1 cellular context compared by ENCODE assay signal in genomic region chr20:38173237-38174156, GRCh38.
A peak's percentile ranks its signal among the peaks of the same experiment; 100 is the strongest.
TF ChIP-seq lines count a peak whose summit lies in the region.

No MANE protein-coding gene starts in this region.

TF ChIP-seq in K562, 482 proteins besides CTCF, POLR2A, EP300 and RAD21 (continued from another document):
- TF ChIP-seq PBX2 (CRISPR knock-in tag; IDR thresholded peaks at IDR 0.05; ENCODE audit: low read depth) (no peak), PBX2 (tag; conservative IDR thresholded peaks at IDR 0.05; ENCODE audit: low read depth) (peak; percentile 55; the same call in 1 of the 2 replicates), MGA (IDR thresholded peaks at IDR 0.05) (peak; percentile 65), ZNF740 (CRISPR knock-in tag; IDR thresholded peaks at IDR 0.05) (no peak), ZNF740 (tag; IDR thresholded peaks at IDR 0.05) (no peak), CBX1 (IDR thresholded peaks at IDR 0.05; ENCODE audit: low read depth) (peak; percentile 67; the same call in 1 of the 2 replicates), USF2 (CRISPR knock-in tag; IDR thresholded peaks at IDR 0.05) (no peak), TRIM24 (IDR thresholded peaks at IDR 0.05) (0 out of 4 replicates have a peak, but pooled peaks of 1 of the 2 experiments have one; percentile 23), ADNP (tag; IDR thresholded peaks at IDR 0.05) (peak; percentile 39; the same call in 1 of the 2 replicates), BCOR (IDR thresholded peaks at IDR 0.05) (peak; percentile 95), NCOA4 (IDR thresholded peaks at IDR 0.05; ENCODE audit: partially characterized antibody) (no peak), PTBP1 (IDR thresholded peaks at IDR 0.05; ENCODE audit: low read depth, low read length) (peak; percentile 62; the same call in 1 of the 2 replicates), SMARCA5 (IDR thresholded peaks at IDR 0.05) (peak; percentile 61; the same call in 1 of the 2 replicates), ZFP36 (IDR thresholded peaks at IDR 0.05; ENCODE audit: low read depth, low read length, partially characterized antibody) (peak; percentile 79), MEIS2 (IDR thresholded peaks at IDR 0.05; ENCODE audit: partially characterized antibody) (peak; percentile 66), PCBP2 (IDR thresholded peaks at IDR 0.05; ENCODE audit: low read depth, low read length, poor library complexity, severe bottlenecking) (no peak), E2F6 (IDR thresholded peaks at IDR 0.05; ENCODE audit: borderline replicate concordance in 1 of 2, extremely low read depth in 1 of 2, insufficient read depth in 1 of 2, insufficient read length in 1 of 2, low read depth in 1 of 2, low read length in 1 of 2, poor library complexity in 1 of 2, severe bottlenecking in 1 of 2) (peak; percentile 20 to 71), KDM1A (IDR thresholded peaks at IDR 0.05) (peak; percentile 16 to 56; a peak in 3 of 4 replicates), RCOR1 (IDR thresholded peaks at IDR 0.05; ENCODE audit: borderline replicate concordance in 1 of 2, low read depth in 2 of 2, low read length in 2 of 2) (peak in 1 of 2 experiments; percentile 48; a peak in 1 of 4 replicates), JUND (IDR thresholded peaks at IDR 0.05; ENCODE audit: borderline replicate concordance, low read depth, low read length) (peak; percentile 18; the same call in 1 of the 2 replicates), JUND (tag; IDR thresholded peaks at IDR 0.05; ENCODE audit: borderline replicate concordance, low read depth, low read length) (no peak), NFE2 (IDR thresholded peaks at IDR 0.05; ENCODE audit: low read depth) (peak; percentile 63), L3MBTL2 (IDR thresholded peaks at IDR 0.05) (peak; percentile 75)
